19 cellular contexts compared by ENCODE assay signal in the genomic region with DNA sequence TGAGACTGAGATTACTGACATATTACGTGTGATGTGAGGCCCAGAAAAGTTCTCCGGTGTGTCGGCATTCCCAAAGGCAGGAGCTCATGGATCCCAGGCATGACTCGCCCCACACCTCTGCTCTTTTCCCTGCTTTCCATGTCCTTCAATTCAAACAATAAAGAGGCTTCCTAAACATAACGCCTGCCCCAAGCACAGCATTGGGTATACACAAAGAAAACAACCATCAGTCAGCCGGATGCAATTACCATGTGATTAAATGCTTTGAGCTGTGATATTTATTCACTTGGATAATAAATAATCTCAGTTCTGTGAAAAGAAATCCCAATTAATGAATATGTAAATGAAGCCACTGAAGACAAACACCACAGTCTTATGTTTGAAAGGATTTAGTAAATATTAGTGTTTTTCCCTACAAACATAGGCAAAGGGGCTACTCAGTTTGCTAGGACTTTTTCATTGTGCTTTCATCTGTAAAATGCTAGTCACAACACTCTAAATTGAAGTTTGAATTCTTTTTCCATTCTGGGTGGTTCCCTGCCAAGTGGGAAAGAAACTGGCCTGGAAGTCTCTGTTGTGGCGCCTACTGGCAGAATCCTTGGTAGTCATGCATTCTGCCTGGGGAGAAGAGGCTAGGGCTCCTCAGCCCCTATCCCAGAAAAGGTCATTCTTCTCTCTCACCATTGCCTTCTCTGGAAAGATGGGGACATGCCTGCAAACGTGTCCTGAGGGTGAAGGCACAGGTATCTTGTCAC.
A peak's percentile ranks its signal among the peaks of the same experiment; 100 is the strongest.
DNase-seq lines count a peak whose midpoint lies in the region; ATAC-seq and TF ChIP-seq lines count a peak whose summit lies in the region.
"Had no signal": no experiment of that assay in that cellular context is flagged by ENCODE, and none has a peak within 500 bp of the region (broad histone marks: within the 10 kb centered on the region; RNA-seq: fewer than 3 reads in every experiment).

No MANE protein-coding gene starts in this region.

- H3K4me1 ChIP-seq in adipocyte (ENCODE audit: control insufficient read depth, insufficient read depth, low read length) = peaks cover 31% of the 10 kb centered on the region
- peaks cover 18% of the 10 kb centered on the region for H3K4me1 ChIP-seq in stomach smooth muscle (ENCODE audit: control insufficient read depth, insufficient read depth, low read length)
- H3K4me1 ChIP-seq: BLaER1 treated with 17β-estradiol and CSF1 and Interleukin-3, amounts not matched to agents 10 nM and 100 nM had no signal

- H3K36me3 ChIP-seq in adipocyte (ENCODE audit: control insufficient read depth, insufficient read depth, low read length, severe bottlenecking) (no peaks in the 10 kb centered on the region), stomach smooth muscle (ENCODE audit: control insufficient read depth in 2 of 2, insufficient read depth in 2 of 2, low read length in 2 of 2) (no peaks in the 10 kb centered on the region)
- H3K36me3 ChIP-seq: BLaER1 treated with 17β-estradiol and CSF1 and Interleukin-3, amounts not matched to agents 10 nM and 100 nM had no signal

- H3K4me3 ChIP-seq in adipocyte (ENCODE audit: low read length) = no peak overlapping the region
- H3K4me3 ChIP-seq in fibroblast of mammary gland (ENCODE audit: control insufficient read depth, low read depth, low read length) = no peak overlapping the region
- no peak overlapping the region for H3K4me3 ChIP-seq in stomach smooth muscle (ENCODE audit: low read length in 2 of 2)
- H3K4me3 ChIP-seq: BLaER1 treated with 17β-estradiol and CSF1 and Interleukin-3, amounts not matched to agents 10 nM and 100 nM; GM23338 had no signal

- H3K36me3 Mint-ChIP-seq in nephron (ENCODE audit: low read depth) = no peaks in the 10 kb centered on the region

- TF ChIP-seq POLR2A in erythroblast (IDR thresholded peaks at IDR 0.05; ENCODE audit: low read length) = no peak

- H3K9me3 Mint-ChIP-seq in nephron = peaks cover 4% of the 10 kb centered on the region
- H3K9me3 Mint-ChIP-seq: GM23338 had no signal

- TF ChIP-seq CTCF in fibroblast of mammary gland (conservative IDR thresholded peaks at IDR 0.05; ENCODE audit: control insufficient read depth, insufficient read depth, low read depth, low read length) (no peak), nephron (IDR thresholded peaks at IDR 0.05; ENCODE audit: unreplicated experiment in 3 of 3) (no peak)

- H3K4me1 Mint-ChIP-seq in nephron = peaks cover 28% of the 10 kb centered on the region

- H3K27ac ChIP-seq in stomach smooth muscle (ENCODE audit: low read length) = peak overlapping the region; percentile 37
- H3K27ac ChIP-seq: BLaER1 treated with 17β-estradiol and CSF1 and Interleukin-3, amounts not matched to agents 10 nM and 100 nM; KMS-11 had no signal

- H3K9ac ChIP-seq in adipocyte (ENCODE audit: low read length) (peak overlapping the region; percentile 17), stomach smooth muscle (ENCODE audit: low read length in 2 of 2) (no peak overlapping the region)
- H3K9ac ChIP-seq: BLaER1 treated with 17β-estradiol and CSF1 and Interleukin-3, amounts not matched to agents 10 nM and 100 nM; KMS-11 had no signal

- H3K9me3 ChIP-seq in adipocyte (ENCODE audit: control insufficient read depth, low read length) (no peaks in the 10 kb centered on the region), stomach smooth muscle (ENCODE audit: control insufficient read depth in 2 of 2, low read length in 2 of 2) (no peaks in the 10 kb centered on the region)
- H3K9me3 ChIP-seq: BLaER1 treated with 17β-estradiol and CSF1 and Interleukin-3, amounts not matched to agents 10 nM and 100 nM had no signal

- ATAC-seq in left lobe of liver = no peak
- ATAC-seq: HepG2, Panc1 had no signal

- H3K27me3 ChIP-seq in adipocyte (replicated peaks; ENCODE audit: control insufficient read depth, insufficient read depth, low read length) = no peaks in the 10 kb centered on the region
- no peaks in the 10 kb centered on the region for H3K27me3 ChIP-seq in stomach smooth muscle (ENCODE audit: control insufficient read depth in 1 of 2, insufficient read depth in 2 of 2, low read length in 2 of 2)
- H3K27me3 ChIP-seq: BLaER1 treated with 17β-estradiol and CSF1 and Interleukin-3, amounts not matched to agents 10 nM and 100 nM had no signal

- H3K27me3 Mint-ChIP-seq in nephron (ENCODE audit: low read depth) = peaks cover 7% of the 10 kb centered on the region

- no peak overlapping the region for H3K4me3 Mint-ChIP-seq in nephron
- H3K4me3 Mint-ChIP-seq: GM23338 had no signal

- peak overlapping the region; percentile 14 to 94 (median 59) for H3K27ac Mint-ChIP-seq in nephron
- H3K27ac Mint-ChIP-seq: GM23338 had no signal

- DNase-seq in adipocyte (ENCODE audit: low read depth) (no peak), fibroblast of mammary gland (ENCODE audit: low read depth) (peak; percentile 44), left lobe of liver (ENCODE audit: low spot score) (no peak), erythroblast (lab: John Stamatoyannopoulos, UW) (no peak), DMS53 (lab: John Stamatoyannopoulos, UW) (no peak)
- no peak for DNase-seq in activated naive CD4-positive, alpha-beta T cell treated with Interleukin-2 at 50 U/mL for 16 hours
- DNase-seq: DND-41, GF-D8, NCI-H1048, NCI-H1436 treated with DMSO at 0.1 percent for 48 hours, NCI-H2081, NCI-H510A treated with DMSO at 0.1 percent for 48 hours had no signal
